In the genomic region with DNA sequence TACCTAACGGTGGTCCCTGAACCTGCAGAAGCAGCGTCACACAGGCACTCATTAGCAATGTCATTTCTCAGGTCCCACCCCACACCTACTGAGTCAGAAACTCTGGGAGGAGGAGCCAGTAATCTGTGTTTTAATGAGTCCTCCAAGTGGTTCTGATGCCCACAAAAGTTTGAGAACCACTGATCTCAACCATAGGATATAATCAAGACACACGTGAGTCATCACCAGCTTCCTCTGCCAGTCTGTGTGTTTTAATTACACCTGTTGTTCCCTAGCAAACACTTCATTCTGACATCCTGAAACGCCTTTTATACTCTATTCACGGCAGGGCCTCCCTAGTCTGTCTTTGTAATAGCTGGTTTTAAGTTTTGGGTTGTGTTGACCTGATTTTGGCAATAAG, we compare ENCODE assay signal across 10 cellular contexts.
"Had no signal": no experiment of that assay in that cellular context is flagged by ENCODE, and none has a peak within 500 bp of the region (broad histone marks: within the 10 kb centered on the region; RNA-seq: fewer than 3 reads in every experiment).

No MANE protein-coding gene starts in this region.

- H3K36me3 Mint-ChIP-seq: activated naive CD8-positive, alpha-beta T cell treated with anti-CD3 and anti-CD28 coated beads, Interleukin-2, amount 10 ng/mL, durations not matched to agents 7 days and 5 days; neural progenitor cell had no signal

- DNase-seq: activated CD4-positive, alpha-beta T cell treated with anti-CD3 and anti-CD28 coated beads, Interleukin-2, amount 50 U/mL, for 1 hour; activated CD4-positive, CD25-positive, alpha-beta regulatory T cell; activated naive CD8-positive, alpha-beta T cell treated with anti-CD3 and anti-CD28 coated beads, Interleukin-2, amount 10 ng/mL, durations not matched to agents 7 days and 5 days; anterior cingulate cortex; dermis blood vessel endothelial cell; pancreas; stimulated activated CD4-positive, alpha-beta T cell treated with anti-CD3 and anti-CD28 coated beads, Interleukin-15, amount 100 ng/mL, for 24 hours; stimulated activated CD4-positive, alpha-beta T cell treated with anti-CD3 and anti-CD28 coated beads, Interleukin-4, amount 100 ng/mL, for 24 hours; thyroid gland had no signal

- H3K9me3 Mint-ChIP-seq: activated naive CD8-positive, alpha-beta T cell treated with anti-CD3 and anti-CD28 coated beads, Interleukin-2, amount 10 ng/mL, durations not matched to agents 7 days and 5 days; neural progenitor cell had no signal

- H3K27ac Mint-ChIP-seq: activated naive CD8-positive, alpha-beta T cell treated with anti-CD3 and anti-CD28 coated beads, Interleukin-2, amount 10 ng/mL, durations not matched to agents 7 days and 5 days; neural progenitor cell had no signal

- H3K4me1 Mint-ChIP-seq: activated naive CD8-positive, alpha-beta T cell treated with anti-CD3 and anti-CD28 coated beads, Interleukin-2, amount 10 ng/mL, durations not matched to agents 7 days and 5 days had no signal

- H3K4me3 Mint-ChIP-seq: activated naive CD8-positive, alpha-beta T cell treated with anti-CD3 and anti-CD28 coated beads, Interleukin-2, amount 10 ng/mL, durations not matched to agents 7 days and 5 days; neural progenitor cell had no signal
